Comparison of ENCODE assay signal across 14 cellular contexts in the genomic region with DNA sequence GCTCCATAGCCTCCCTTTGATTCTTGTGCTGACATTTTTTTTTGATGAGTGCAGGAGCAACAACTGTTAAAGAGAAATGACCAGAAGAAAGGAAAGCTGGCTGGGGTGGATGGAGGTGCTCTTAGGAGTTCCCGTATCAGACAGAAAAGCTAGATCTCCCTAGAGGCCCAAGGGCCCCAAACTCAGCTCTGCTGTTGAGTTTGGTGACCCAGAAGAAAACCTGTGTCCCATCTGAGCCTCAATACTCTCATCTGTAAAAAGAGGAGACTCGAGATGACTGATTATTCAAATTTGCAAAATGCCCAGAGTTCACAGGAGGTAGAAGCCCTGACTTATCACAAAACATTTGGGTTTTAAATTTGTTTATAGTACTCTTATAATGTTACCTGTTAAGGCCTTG.
"Had no signal": no experiment of that assay in that cellular context is flagged by ENCODE, and none has a peak within 500 bp of the region (broad histone marks: within the 10 kb centered on the region; RNA-seq: fewer than 3 reads in every experiment).

No MANE protein-coding gene starts in this region.

- H3K4me2 ChIP-seq: hepatocyte had no signal

- H3K36me3 Mint-ChIP-seq: activated naive CD4-positive, alpha-beta T cell treated with anti-CD3 and anti-CD28 coated beads, Interleukin-2, amount 10 ng/mL, durations not matched to agents 7 days and 5 days had no signal

- H3K27ac Mint-ChIP-seq: activated naive CD4-positive, alpha-beta T cell treated with anti-CD3 and anti-CD28 coated beads, Interleukin-2, amount 10 ng/mL, durations not matched to agents 7 days and 5 days; activated T-helper 2 cell treated with anti-CD3 and anti-CD28 coated beads, Interferon-gamma antibody, Interleukin-2, Interleukin-4, amounts not matched to agents 10 μg/mL and 5 μg/mL and 100 μg/mL, durations not matched to agents 14 hours and 24 hours and 36 hours; naive thymus-derived CD4-positive, alpha-beta T cell had no signal

- H2AFZ ChIP-seq: hepatocyte had no signal

- H3K27ac ChIP-seq: hepatocyte, pancreas, tibial nerve, VCaP had no signal

- H3K36me3 ChIP-seq: pancreas, tibial nerve had no signal

- DNase-seq: activated CD4-positive, alpha-beta T cell treated with anti-CD3 and anti-CD28 coated beads, Interleukin-2, amount 50 U/mL, for 48 hours; activated naive CD4-positive, alpha-beta T cell treated with anti-CD3 and anti-CD28 coated beads, Interleukin-2, amount 10 ng/mL, durations not matched to agents 7 days and 5 days; islet precursor cell; mucosa of descending colon; naive thymus-derived CD4-positive, alpha-beta T cell; pancreas; stimulated activated naive CD4-positive, alpha-beta T cell treated with Interleukin-2 at 50 U/mL for 16 hours; substantia nigra; T1000 had no signal

- H3K9me3 Mint-ChIP-seq: activated naive CD4-positive, alpha-beta T cell treated with anti-CD3 and anti-CD28 coated beads, Interleukin-2, amount 10 ng/mL, durations not matched to agents 7 days and 5 days; activated T-helper 2 cell treated with anti-CD3 and anti-CD28 coated beads, Interferon-gamma antibody, Interleukin-2, Interleukin-4, amounts not matched to agents 10 μg/mL and 5 μg/mL and 100 μg/mL, durations not matched to agents 14 hours and 24 hours and 36 hours; naive thymus-derived CD4-positive, alpha-beta T cell had no signal

- H3K27me3 ChIP-seq: hepatocyte, pancreas, tibial nerve had no signal

- H3K27me3 Mint-ChIP-seq: activated naive CD4-positive, alpha-beta T cell treated with anti-CD3 and anti-CD28 coated beads, Interleukin-2, amount 10 ng/mL, durations not matched to agents 7 days and 5 days; naive thymus-derived CD4-positive, alpha-beta T cell had no signal

- ATAC-seq: esophagus mucosa; mucosa of descending colon; naive thymus-derived CD4-positive, alpha-beta T cell had no signal

- H3K9me3 ChIP-seq: mucosa of descending colon, pancreas, tibial nerve had no signal

- H3K4me3 ChIP-seq: hepatocyte, mucosa of descending colon, pancreas, tibial nerve had no signal

- H3K4me3 Mint-ChIP-seq: activated naive CD4-positive, alpha-beta T cell treated with anti-CD3 and anti-CD28 coated beads, Interleukin-2, amount 10 ng/mL, durations not matched to agents 7 days and 5 days; naive thymus-derived CD4-positive, alpha-beta T cell had no signal

- H3K4me1 Mint-ChIP-seq: activated naive CD4-positive, alpha-beta T cell treated with anti-CD3 and anti-CD28 coated beads, Interleukin-2, amount 10 ng/mL, durations not matched to agents 7 days and 5 days had no signal
